10 cellular contexts compared by ENCODE assay signal in the genomic region with DNA sequence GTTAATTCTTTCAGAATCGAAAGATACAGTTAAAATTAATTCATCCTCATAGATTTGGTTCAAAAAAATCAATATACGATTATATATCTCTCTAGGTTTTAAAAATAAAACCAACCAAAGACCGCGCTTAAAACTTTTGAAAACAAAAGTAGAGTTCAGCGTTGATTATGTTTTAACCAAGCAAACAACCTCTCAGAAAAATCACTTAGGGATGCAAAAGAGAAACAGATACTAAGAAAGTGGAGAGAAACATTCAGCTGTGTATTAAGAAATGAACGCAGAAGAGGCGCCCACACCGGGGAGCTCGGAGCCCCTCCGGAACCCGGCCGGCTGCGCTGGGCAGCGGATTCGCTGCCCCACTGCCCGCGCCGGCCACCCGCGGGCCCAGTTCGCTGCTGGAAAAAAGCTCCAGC. TPM values are rescaled to one million over a fixed set of nuclear protein-coding genes. Genes with fewer than 3 reads are reported as not detected.
DNase-seq lines count a peak whose midpoint lies in the region; ATAC-seq and TF ChIP-seq lines count a peak whose summit lies in the region.
"Had no signal": no experiment of that assay in that cellular context is flagged by ENCODE, and none has a peak within 500 bp of the region (broad histone marks: within the 10 kb centered on the region; RNA-seq: fewer than 3 reads in every experiment).

No MANE protein-coding gene starts in this region.

- no peak for TF ChIP-seq CTCF in activated CD8-positive, alpha-beta T cell treated with anti-CD3 and anti-CD28 coated beads for 36 hours (IDR thresholded peaks at IDR 0.05)
- no peak for TF ChIP-seq CTCF in vagina (IDR thresholded peaks at IDR 0.05)

- H3K9me3 ChIP-seq in vagina = no peaks in the 10 kb centered on the region

- peak overlapping the region; percentile 75 for H3K4me3 Mint-ChIP-seq in stimulated activated naive CD8-positive, alpha-beta T cell treated with anti-CD3 and anti-CD28 coated beads, Interleukin-15, Interleukin-2, amounts not matched to agents 100 ng/mL and 50 ng/mL, for 24 hours
- H3K4me3 Mint-ChIP-seq in activated CD8-positive, alpha-beta T cell treated with anti-CD3 and anti-CD28 coated beads for 36 hours = peak overlapping the region; percentile 54

- intact Hi-C loops in activated CD8-positive, alpha-beta T cell treated with anti-CD3 and anti-CD28 coated beads for 36 hours (cut with micrococcal nuclease) = no loop called here
- intact Hi-C loops in vagina (cut with DNase I) = no loop called here

- H3K23ac ChIP-seq in mesendoderm (ENCODE audit: low read length) = no peak overlapping the region

- no peak for ATAC-seq in stimulated activated naive CD8-positive, alpha-beta T cell treated with anti-CD3 and anti-CD28 coated beads, Interleukin-15, Interleukin-2, amounts not matched to agents 100 U/mL and 50 U/mL, for 24 hours
- ATAC-seq in activated CD8-positive, alpha-beta T cell treated with anti-CD3 and anti-CD28 coated beads for 36 hours = no peak

- peaks cover 35% of the 10 kb centered on the region for H3K4me1 Mint-ChIP-seq in stimulated activated naive CD8-positive, alpha-beta T cell treated with anti-CD3 and anti-CD28 coated beads, Interleukin-15, Interleukin-2, amounts not matched to agents 100 ng/mL and 50 ng/mL, for 24 hours (ENCODE audit: low read depth)
- H3K4me1 Mint-ChIP-seq in activated CD8-positive, alpha-beta T cell treated with anti-CD3 and anti-CD28 coated beads for 36 hours (ENCODE audit: low read depth) = peaks cover 33% of the 10 kb centered on the region

- H3K18ac ChIP-seq in mesendoderm (ENCODE audit: low read length) = peak overlapping the region; percentile 16

- no peaks in the 10 kb centered on the region for H3K36me3 ChIP-seq in mesendoderm (ENCODE audit: control insufficient read depth, insufficient read depth, low read length)
- no peaks in the 10 kb centered on the region for H3K36me3 ChIP-seq in vagina

- H3K27ac ChIP-seq in mesendoderm (ENCODE audit: low read depth, low read length) (no peak overlapping the region), vagina (peak overlapping the region; percentile 95)

- no peak overlapping the region for H3K4ac ChIP-seq in mesendoderm (ENCODE audit: low read depth, low read length)

- no peak overlapping the region for H2BK15ac ChIP-seq in mesendoderm (replicated peaks; ENCODE audit: low read depth)

- H2BK120ac ChIP-seq in mesendoderm (ENCODE audit: low read depth, low read length) = no peak overlapping the region

- POLR2A ChIA-PET in activated CD8-positive, alpha-beta T cell treated with anti-CD3 and anti-CD28 coated beads for 36 hours (lab: Charles Lee) = interaction anchor here (0.9 kb wide), 1 partner anchor 125 kb away, joined by 4 read pairs; no protein-coding TSS in a partner anchor

- no peaks in the 10 kb centered on the region for H3K79me2 ChIP-seq in mesendoderm (ENCODE audit: control insufficient read depth, insufficient read depth, low read length)

- no peak overlapping the region for H2BK5ac ChIP-seq in mesendoderm (ENCODE audit: low read length)

- no peak overlapping the region for H3K27ac Mint-ChIP-seq in stimulated activated naive CD8-positive, alpha-beta T cell treated with anti-CD3 and anti-CD28 coated beads, Interleukin-15, Interleukin-2, amounts not matched to agents 100 ng/mL and 50 ng/mL, for 24 hours
- no peak overlapping the region for H3K27ac Mint-ChIP-seq in activated CD8-positive, alpha-beta T cell treated with anti-CD3 and anti-CD28 coated beads for 36 hours
- H3K27ac Mint-ChIP-seq: activated naive CD4-positive, alpha-beta T cell treated with anti-CD3 and anti-CD28 coated beads, Interleukin-2, amount 50 U/mL, for 72 hours had no signal

- H3K56ac ChIP-seq in mesendoderm (ENCODE audit: low read length) = peak overlapping the region; percentile 86

- no peak overlapping the region for H3K4me3 ChIP-seq in mesendoderm (ENCODE audit: low read length)
- peak overlapping the region; percentile 43 to 57 for H3K4me3 ChIP-seq in vagina

- H3K4me2 ChIP-seq in mesendoderm (ENCODE audit: low read length) = peak overlapping the region; percentile 95

- CTCF ChIA-PET in activated CD8-positive, alpha-beta T cell treated with anti-CD3 and anti-CD28 coated beads for 36 hours (lab: Charles Lee) = interaction anchor here (1.7 kb wide), 1 partner anchor 159 kb away, joined by 5 read pairs; no protein-coding TSS in a partner anchor

- no peaks in the 10 kb centered on the region for H3K9me3 Mint-ChIP-seq in stimulated activated naive CD8-positive, alpha-beta T cell treated with anti-CD3 and anti-CD28 coated beads, Interleukin-15, Interleukin-2, amounts not matched to agents 100 ng/mL and 50 ng/mL, for 24 hours
- H3K9me3 Mint-ChIP-seq in activated CD8-positive, alpha-beta T cell treated with anti-CD3 and anti-CD28 coated beads for 36 hours = peaks cover 2% of the 10 kb centered on the region

- H3K27me3 Mint-ChIP-seq in stimulated activated naive CD8-positive, alpha-beta T cell treated with anti-CD3 and anti-CD28 coated beads, Interleukin-15, Interleukin-2, amounts not matched to agents 100 ng/mL and 50 ng/mL, for 24 hours = peaks cover 82% of the 10 kb centered on the region
- peaks cover 72% of the 10 kb centered on the region for H3K27me3 Mint-ChIP-seq in activated CD8-positive, alpha-beta T cell treated with anti-CD3 and anti-CD28 coated beads for 36 hours

- WGBS in mesendoderm (ENCODE audit: extremely low coverage, insufficient coverage, low lambda C conversion rate) = no CpG with 5 or more reads among the region's 21 CpGs

- H3K36me3 Mint-ChIP-seq in stimulated activated naive CD8-positive, alpha-beta T cell treated with anti-CD3 and anti-CD28 coated beads, Interleukin-15, Interleukin-2, amounts not matched to agents 100 ng/mL and 50 ng/mL, for 24 hours (ENCODE audit: low read depth) = peaks cover 6% of the 10 kb centered on the region
- H3K36me3 Mint-ChIP-seq in activated CD8-positive, alpha-beta T cell treated with anti-CD3 and anti-CD28 coated beads for 36 hours (ENCODE audit: low read depth) = no peaks in the 10 kb centered on the region

- no peaks in the 10 kb centered on the region for H3K79me1 ChIP-seq in mesendoderm (ENCODE audit: low read length)

- no peak overlapping the region for H4K8ac ChIP-seq in mesendoderm (ENCODE audit: low read depth, low read length)

- H3K27me3 ChIP-seq in mesendoderm (ENCODE audit: insufficient read depth, low read length, poor library complexity) (peaks cover 53% of the 10 kb centered on the region), vagina (peaks cover 19% of the 10 kb centered on the region)

- H3K9ac ChIP-seq in mesendoderm (ENCODE audit: low read length) = peak overlapping the region; percentile 61

- H2AK5ac ChIP-seq in mesendoderm (ENCODE audit: low read length) = no peak overlapping the region

- no peak overlapping the region for H4K5ac ChIP-seq in mesendoderm (ENCODE audit: low read length)

- TF ChIP-seq POLR2A in vagina (IDR thresholded peaks at IDR 0.05) = no peak

- H3K4me1 ChIP-seq in mesendoderm (ENCODE audit: control insufficient read depth, low read depth, low read length) = no peaks in the 10 kb centered on the region
- H3K4me1 ChIP-seq in vagina = peaks cover 44% of the 10 kb centered on the region

- no peak for DNase-seq in stimulated activated naive CD8-positive, alpha-beta T cell treated with anti-CD3 and anti-CD28 coated beads, Interleukin-15, Interleukin-2, amounts not matched to agents 100 U/mL and 50 U/mL, for 24 hours
- no peak for DNase-seq in activated CD8-positive, alpha-beta T cell treated with anti-CD3 and anti-CD28 coated beads for 36 hours
- no peak for DNase-seq in mesendoderm
- DNase-seq in vagina (ENCODE audit: extremely low spot score in 2 of 2) = no peak
- DNase-seq in NCI-H82 treated with DMSO at 0.1 percent for 48 hours (lab: John Stamatoyannopoulos, UW; ENCODE audit: unreplicated experiment) = no peak
- no peak for DNase-seq in NCI-H1436 (lab: John Stamatoyannopoulos, UW)
- no peak for DNase-seq in NCI-H2196 (lab: John Stamatoyannopoulos, UW; ENCODE audit: unreplicated experiment)
- DNase-seq: NCI-H446 had no signal

RNA-seq across cellular contexts. Expression of a gene that starts 1.4 kb away (rescaled TPM):
- total RNA-seq in activated CD8-positive, alpha-beta T cell treated with anti-CD3 and anti-CD28 coated beads for 36 hours = under 1 TPM; 0.20 to 0.31 TPM
- 0.15 TPM for polyA plus RNA-seq in mesendoderm (2013, experiment 1 of 2)
- polyA plus RNA-seq in mesendoderm (2013, experiment 2 of 2) = 0.08 TPM
- total RNA-seq in vagina = 141 TPM

Comparison
In these comparisons a context has a peak if more than half of its experiments do, and no peak if none do; other contexts are left out.
1. RNA of a gene that starts 1.4 kb away (total RNA-seq): 141 TPM in vagina (single experiment); 0.20 to 0.31 TPM in activated CD8-positive, alpha-beta T cell treated with anti-CD3 and anti-CD28 coated beads for 36 hours; every median in the first group is over 100 times any median in the second.